Comparison of ENCODE assay signal across 15 cellular contexts in genomic region chr1:72280131-72280530, GRCh38. TPM values are rescaled to one million over a fixed set of nuclear protein-coding genes. Genes with fewer than 3 reads are reported as not detected.
DNase-seq lines count a peak whose midpoint lies in the region; ATAC-seq and TF ChIP-seq lines count a peak whose summit lies in the region.
"Had no signal": no experiment of that assay in that cellular context is flagged by ENCODE, and none has a peak within 500 bp of the region (broad histone marks: within the 10 kb centered on the region; RNA-seq: fewer than 3 reads in every experiment).

No MANE protein-coding gene starts in this region.

- no peak for TF ChIP-seq POLR2A in suprapubic skin (IDR thresholded peaks at IDR 0.05)

- H3K9me3 ChIP-seq in GM23248 (ENCODE audit: low read depth) (no peaks in the 10 kb centered on the region), muscle layer of colon (ENCODE audit: low read length) (no peaks in the 10 kb centered on the region), suprapubic skin (no peaks in the 10 kb centered on the region)
- H3K9me3 ChIP-seq: BLaER1 treated with 17β-estradiol and CSF1 and Interleukin-3, amounts not matched to agents 10 nM and 100 nM; SJSA1 had no signal

- TF ChIP-seq EP300 in suprapubic skin (IDR thresholded peaks at IDR 0.05), result no peak

- peaks cover 45% of the 10 kb centered on the region for H3K79me2 ChIP-seq in GM23248 (ENCODE audit: insufficient read depth)

- peak overlapping the region; percentile 89 for H3K4me2 ChIP-seq in GM23248 (ENCODE audit: unreplicated experiment)
- H3K4me2 ChIP-seq: KMS-11 had no signal

- DNase-seq in GM23248 (no peak), suprapubic skin (ENCODE audit: low spot score in 2 of 2) (no peak), H4 (ENCODE audit: low spot score) (no peak), LoVo (ENCODE audit: low spot score) (no peak)
- DNase-seq: activated B cell treated with CpG ODN at 0.5 μM for 24 hours; naive thymus-derived CD8-positive, alpha-beta T cell; NCI-H1048; stimulated activated naive CD4-positive, alpha-beta T cell had no signal

- no peaks in the 10 kb centered on the region for H4K20me1 ChIP-seq in GM23248 (ENCODE audit: insufficient read depth)

- ATAC-seq in esophagus mucosa, result no peak
- ATAC-seq: naive thymus-derived CD8-positive, alpha-beta T cell had no signal

- TF ChIP-seq CTCF in suprapubic skin (IDR thresholded peaks at IDR 0.05), result no peak

- H2AFZ ChIP-seq in GM23248, result peak overlapping the region; percentile 43; the same call in 1 of the 2 replicates

- H3K36me3 ChIP-seq in GM23248 (ENCODE audit: low read depth) (no peaks in the 10 kb centered on the region), muscle layer of colon (ENCODE audit: insufficient read depth, low read length) (no peaks in the 10 kb centered on the region), suprapubic skin (no peaks in the 10 kb centered on the region)
- H3K36me3 ChIP-seq: BLaER1 treated with 17β-estradiol and CSF1 and Interleukin-3, amounts not matched to agents 10 nM and 100 nM; SJSA1 had no signal

- H3K27ac ChIP-seq in GM23248 (no peak overlapping the region), cingulate gyrus (ENCODE audit: low read depth, low read length) (peak overlapping the region; percentile 16), muscle layer of colon (ENCODE audit: low read depth, low read length) (peak overlapping the region; percentile 53), suprapubic skin (no peak overlapping the region)
- H3K27ac ChIP-seq: BLaER1 treated with 17β-estradiol and CSF1 and Interleukin-3, amounts not matched to agents 10 nM and 100 nM; KMS-11; SJSA1 had no signal

- H3K4me1 ChIP-seq in GM23248 (ENCODE audit: insufficient read depth) (peaks cover 31% of the 10 kb centered on the region), muscle layer of colon (ENCODE audit: insufficient read depth, low read length) (peaks cover 20% of the 10 kb centered on the region), suprapubic skin (peaks cover 18% of the 10 kb centered on the region)

- H3K9ac ChIP-seq in GM23248 (no peak overlapping the region), muscle layer of colon (ENCODE audit: low read length) (peak overlapping the region; percentile 4)
- H3K9ac ChIP-seq: BLaER1 treated with 17β-estradiol and CSF1 and Interleukin-3, amounts not matched to agents 10 nM and 100 nM; KMS-11 had no signal

- no peaks in the 10 kb centered on the region for H3K9me2 ChIP-seq in GM23248 (ENCODE audit: insufficient read depth)

- H3F3A ChIP-seq in GM23248 (ENCODE audit: insufficient read depth), result peaks cover 28% of the 10 kb centered on the region

- H3K27me3 ChIP-seq in GM23248 (replicated peaks; ENCODE audit: insufficient read depth) (no peaks in the 10 kb centered on the region), muscle layer of colon (ENCODE audit: control insufficient read depth in 1 of 2, insufficient read depth in 2 of 2, low read length in 2 of 2) (no peaks in the 10 kb centered on the region), suprapubic skin (no peaks in the 10 kb centered on the region)
- H3K27me3 ChIP-seq: SJSA1 had no signal

- in situ Hi-C loops in GM23248 (cut with MboI), result no loop called here

- H3K4me3 ChIP-seq in GM23248 (peak overlapping the region; percentile 96), muscle layer of colon (ENCODE audit: low read depth in 1 of 2, low read length in 2 of 2) (peak overlapping the region in 1 of 2 donors; percentile 54), suprapubic skin (peak overlapping the region; percentile 71)
- H3K4me3 ChIP-seq: BLaER1 treated with 17β-estradiol and CSF1 and Interleukin-3, amounts not matched to agents 10 nM and 100 nM; SJSA1 had no signal

RNA-seq across cellular contexts. Expression of gene NEGR1, which starts 2.2 kb away (rescaled TPM):
- 15.7 and 20.0 TPM in 2 replicates for total RNA-seq in GM23248 (2014; rRNA removed; shearing (Covaris generic))
- polyA plus RNA-seq in GM23248 (2016; fragmentation: Nextera tagmentation; extraction: Ambion mirVana), result 12.2 and 14.3 TPM in 2 replicates
- 1 to 10 TPM; 3.0 to 9.9 (median 3.8) TPM for total RNA-seq in suprapubic skin
- 1.8 and 3.0 TPM in 2 replicates for total RNA-seq in H4 (2014; rRNA removed; shearing (Covaris generic))
- 0.16 TPM for total RNA-seq in esophagus mucosa
- total RNA-seq: activated B cell treated with CpG ODN at 0.5 μM for 24 hours; activated CD8-positive, alpha-beta memory T cell treated with anti-CD3 and anti-CD28 coated beads for 36 hours; naive thymus-derived CD8-positive, alpha-beta T cell had no signal
- polyA plus RNA-seq: naive thymus-derived CD8-positive, alpha-beta T cell had no signal

Comparison
In these comparisons a context has a peak if more than half of its experiments do, and no peak if none do; other contexts are left out.
1. H3K27ac ChIP-seq: peak in cingulate gyrus (single experiment) and muscle layer of colon (single experiment); none in GM23248 (single experiment) and suprapubic skin (single experiment).